In the genomic region with DNA sequence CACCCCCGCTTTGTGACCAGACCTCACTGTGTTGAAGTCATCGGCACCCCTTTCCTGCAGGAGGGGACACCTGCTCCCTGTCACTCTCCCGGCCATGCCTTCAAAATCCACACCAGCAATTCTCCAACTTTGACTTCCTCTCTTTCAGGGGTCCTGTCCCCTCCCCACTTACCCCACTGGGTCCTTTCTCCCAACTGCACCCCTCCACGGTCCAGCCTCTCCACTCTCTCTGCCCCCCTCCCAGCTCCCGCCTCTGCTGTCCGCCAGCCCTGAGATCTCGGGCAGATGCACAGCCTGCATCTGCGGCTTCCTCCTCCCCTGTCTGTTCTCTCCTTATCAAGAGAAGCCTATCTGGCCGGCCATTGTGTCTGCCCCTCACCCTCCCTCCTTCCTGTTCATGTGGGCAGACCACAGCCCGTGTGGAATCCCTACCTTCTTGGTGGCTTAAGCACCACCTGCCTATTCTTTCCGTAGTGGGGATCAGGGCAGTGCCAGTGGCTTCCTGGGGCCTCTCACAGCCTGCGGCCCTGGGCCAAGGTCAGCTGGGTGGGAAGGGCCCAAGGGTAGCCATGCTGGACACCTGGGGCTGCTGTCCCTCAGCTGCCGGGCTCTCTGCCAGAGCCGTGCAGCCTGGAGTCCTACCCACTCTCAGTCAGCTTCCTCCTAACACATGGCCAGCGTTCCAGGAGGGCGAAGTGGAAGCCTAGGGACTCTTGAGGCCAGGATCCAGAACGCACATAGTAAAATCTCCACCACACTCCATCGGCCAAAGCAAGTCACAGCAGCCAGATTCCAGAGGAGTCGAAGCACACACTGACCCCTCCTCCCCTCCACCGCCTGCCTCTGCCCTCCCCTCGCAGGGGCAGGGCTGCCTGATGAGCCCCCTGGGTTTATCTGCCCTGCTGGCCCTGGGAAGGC, we compare ENCODE assay signal across 8 cellular contexts.
DNase-seq lines count a peak whose midpoint lies in the region; ATAC-seq and FAIRE-seq lines count a peak whose summit lies in the region.

No MANE protein-coding gene starts in this region.

- no peak for ATAC-seq in GM19023 (IDR thresholded peaks at IDR 0.05; ENCODE audit: unreplicated experiment)
- no peak for ATAC-seq in HG03139 (IDR thresholded peaks at IDR 0.05; ENCODE audit: unreplicated experiment)
- no peak for ATAC-seq in GM21825 (IDR thresholded peaks at IDR 0.05; ENCODE audit: unreplicated experiment)

- peak; percentile 67 for FAIRE-seq in GM19239 (lab: Jason Lieb, UNC)

- DNase-seq in GM19239 (ENCODE audit: insufficient read length, low spot score) = no peak
- peak; percentile 72 for DNase-seq in RPMI8226
- peak; percentile 88 for DNase-seq in glomerular visceral epithelial cell (ENCODE audit: extremely low spot score)
- DNase-seq in retina = peak; percentile 62
- DNase-seq in T-helper 9 cell = no peak

Comparison
In these comparisons a context has a peak if more than half of its experiments do, and no peak if none do; other contexts are left out.
1. DNase-seq: peak in RPMI8226 (single experiment), glomerular visceral epithelial cell (single experiment) and retina (single experiment); none in GM19239 (single experiment) and T-helper 9 cell (single experiment).